In the genomic region with DNA sequence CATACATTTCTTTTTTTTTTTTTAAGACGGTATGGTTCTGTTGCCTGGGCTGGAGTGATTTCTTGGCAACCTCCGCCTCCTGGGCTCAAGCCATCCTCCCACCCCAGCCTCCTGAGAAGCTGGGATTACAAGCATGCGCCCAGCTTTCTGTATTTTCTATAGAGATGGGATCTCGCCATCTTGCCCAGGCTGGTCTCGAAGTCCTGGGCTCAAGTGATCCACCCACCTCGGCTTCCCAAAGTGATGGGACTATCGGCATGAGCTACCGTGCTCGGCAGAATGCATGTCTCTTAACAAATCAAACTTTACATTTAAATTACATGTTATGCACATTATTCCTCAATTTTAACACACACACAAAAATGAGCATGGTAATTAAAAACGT, we compare ENCODE assay signal across 9 cellular contexts. TPM values are rescaled to one million over a fixed set of nuclear protein-coding genes. Genes with fewer than 3 reads are reported as not detected.
DNase-seq lines count a peak whose midpoint lies in the region; ATAC-seq and TF ChIP-seq lines count a peak whose summit lies in the region.
"Had no signal": no experiment of that assay in that cellular context is flagged by ENCODE, and none has a peak within 500 bp of the region (broad histone marks: within the 10 kb centered on the region; RNA-seq: fewer than 3 reads in every experiment).

No MANE protein-coding gene starts in this region.

- peak overlapping the region in 10 of 11 experiments; percentile 84 to 92 (median 90); a peak in 15 of 22 replicates for H3K27ac ChIP-seq in BLaER1 treated with 17β-estradiol and CSF1 and Interleukin-3, amounts not matched to agents 10 nM and 100 nM
- no peak overlapping the region for H3K27ac ChIP-seq in muscle layer of duodenum (ENCODE audit: low read length)

- H3K4me2 ChIP-seq in BLaER1 treated with 17β-estradiol and CSF1 and Interleukin-3, amounts not matched to agents 10 nM and 100 nM = peak overlapping the region; percentile 78 to 99 (median 92)

- H3K4me1 Mint-ChIP-seq in IgD-negative memory B cell (peaks cover 11 to 17% (median 12%) of the 10 kb centered on the region in 3 donors), brain (peaks cover 43% of the 10 kb centered on the region)

- ATAC-seq in GM18858 (IDR thresholded peaks at IDR 0.05; ENCODE audit: unreplicated experiment) = no peak

- peaks cover 25 to 56% (median 36%) of the 10 kb centered on the region in 10 experiments for H3K4me1 ChIP-seq in BLaER1 treated with 17β-estradiol and CSF1 and Interleukin-3, amounts not matched to agents 10 nM and 100 nM
- H3K4me1 ChIP-seq in muscle layer of duodenum (ENCODE audit: control insufficient read depth in 1 of 2, insufficient read depth in 2 of 2, low read length in 2 of 2) = peaks cover 0 to 37% of the 10 kb centered on the region in 2 donors

- H3K27ac Mint-ChIP-seq in IgD-negative memory B cell = no peak overlapping the region
- peak overlapping the region in 2 of 5 experiments; percentile 98 for H3K27ac Mint-ChIP-seq in brain

- peaks cover 2% of the 10 kb centered on the region for H3K36me3 Mint-ChIP-seq in IgD-negative memory B cell
- peaks cover 50% of the 10 kb centered on the region for H3K36me3 Mint-ChIP-seq in brain

- no peaks in the 10 kb centered on the region for H3K9me3 ChIP-seq in BLaER1 treated with 17β-estradiol and CSF1 and Interleukin-3, amounts not matched to agents 10 nM and 100 nM (replicated peaks in 1 of 11)
- H3K9me3 ChIP-seq in muscle layer of duodenum (ENCODE audit: control insufficient read depth in 1 of 2, low read length in 2 of 2) = no peaks in the 10 kb centered on the region
- H3K9me3 ChIP-seq: tibial artery had no signal

- H3K36me3 ChIP-seq in BLaER1 treated with 17β-estradiol and CSF1 and Interleukin-3, amounts not matched to agents 10 nM and 100 nM = peaks cover 19 to 61% (median 42%) of the 10 kb centered on the region in 11 experiments
- peaks cover 4 to 13% of the 10 kb centered on the region in 2 donors for H3K36me3 ChIP-seq in muscle layer of duodenum (ENCODE audit: control insufficient read depth in 1 of 2, insufficient read depth in 2 of 2, low read length in 2 of 2)

- H4K20me1 ChIP-seq in BLaER1 treated with 17β-estradiol and CSF1 and Interleukin-3, amounts not matched to agents 10 nM and 100 nM = peaks cover 16 to 53% (median 33%) of the 10 kb centered on the region in 11 experiments; a peak in 16 of 22 replicates

- H3K9ac ChIP-seq in BLaER1 treated with 17β-estradiol and CSF1 and Interleukin-3, amounts not matched to agents 10 nM and 100 nM = peak overlapping the region; percentile 84 to 94 (median 89); a peak in 21 of 22 replicates

- DNase-seq in GF-D8 (lab: John Stamatoyannopoulos, UW) = no peak
- no peak for DNase-seq in activated CD4-positive, CD25-positive, alpha-beta regulatory T cell treated with anti-CD3 and anti-CD28 coated beads, Interleukin-2, amount 50 U/mL, for 72 hours
- no peak for DNase-seq in activated CD4-positive, alpha-beta T cell treated with anti-CD3 and anti-CD28 coated beads, Interleukin-2, amount 50 U/mL, for 1 hour
- DNase-seq: tibial artery had no signal

- H3K9me3 Mint-ChIP-seq in IgD-negative memory B cell (no peaks in the 10 kb centered on the region), brain (no peaks in the 10 kb centered on the region)

- peak overlapping the region; percentile 72 to 98 (median 88) for H3K4me3 ChIP-seq in BLaER1 treated with 17β-estradiol and CSF1 and Interleukin-3, amounts not matched to agents 10 nM and 100 nM
- peak overlapping the region; percentile 82 to 91 for H3K4me3 ChIP-seq in muscle layer of duodenum (ENCODE audit: low read depth in 1 of 2, low read length in 2 of 2)

- H3K27me3 Mint-ChIP-seq in IgD-negative memory B cell (no peaks in the 10 kb centered on the region), brain (peaks cover 8% of the 10 kb centered on the region)

- H3K4me3 Mint-ChIP-seq in IgD-negative memory B cell = peak overlapping the region; percentile 94 to 99 (median 98)
- H3K4me3 Mint-ChIP-seq in brain = peak overlapping the region; percentile 92 to 98 (median 95)

- no peaks in the 10 kb centered on the region for H3K27me3 ChIP-seq in BLaER1 treated with 17β-estradiol and CSF1 and Interleukin-3, amounts not matched to agents 10 nM and 100 nM
- no peaks in the 10 kb centered on the region for H3K27me3 ChIP-seq in muscle layer of duodenum (ENCODE audit: low read depth, low read length)
- H3K27me3 ChIP-seq: tibial artery had no signal

- no peak for TF ChIP-seq CTCF in brain (conservative IDR thresholded peaks at IDR 0.05)

RNA-seq across cellular contexts. Expression of gene NDUFA13, which starts 1.2 kb away (rescaled TPM):
- polyA plus RNA-seq in IgD-negative memory B cell (324 TPM), brain (ENCODE audit: insufficient read depth, low read depth, low replicate concordance) (379 TPM)

RNA-seq across cellular contexts. Expression of gene TSSK6, which starts 1.9 kb away (rescaled TPM):
- polyA plus RNA-seq in IgD-negative memory B cell (4.6 TPM), brain (ENCODE audit: insufficient read depth, low read depth, low replicate concordance) (2.7 TPM)

RNA-seq across cellular contexts. Expression of gene YJEFN3, which starts 11.5 kb away (rescaled TPM):
- polyA plus RNA-seq in IgD-negative memory B cell (not detected), brain (ENCODE audit: insufficient read depth, low read depth, low replicate concordance) (18.9 TPM)

RNA-seq across cellular contexts. Expression of gene CILP2, which starts 20.8 kb away (rescaled TPM):
- polyA plus RNA-seq in IgD-negative memory B cell (not detected), brain (ENCODE audit: insufficient read depth, low read depth, low replicate concordance) (6.1 TPM)

Comparison
In these comparisons a context has a peak if more than half of its experiments do, and no peak if none do; other contexts are left out.
1. RNA of gene YJEFN3, which starts 11.5 kb away (polyA plus RNA-seq): 18.9 TPM in brain (single experiment); not detected in IgD-negative memory B cell (single experiment); every median in the first group is over 10 times any median in the second.